ENCODE assay signal across 8 cellular contexts in genomic region chr19:14434543-14435319, GRCh38. TPM values are rescaled to one million over a fixed set of nuclear protein-coding genes. Genes with fewer than 3 reads are reported as not detected.
A peak's percentile ranks its signal among the peaks of the same experiment; 100 is the strongest.
DNase-seq lines count a peak whose midpoint lies in the region; ATAC-seq and TF ChIP-seq lines count a peak whose summit lies in the region.

No MANE protein-coding gene starts in this region.

- no peak overlapping the region for H4K8ac ChIP-seq in neuronal stem cell (ENCODE audit: low read depth, low read length)

- DNase-seq in AG09309 (ENCODE audit: low read depth): peak; percentile 5
- DNase-seq in activated CD4-positive, alpha-beta memory T cell treated with anti-CD3 and anti-CD28 coated beads, Interleukin-2, amount 10 ng/mL, durations not matched to agents 7 days and 5 days: peak; percentile 58
- DNase-seq in fibroblast of gingiva (ENCODE audit: low read depth): peak; percentile 45
- no peak for DNase-seq in neuronal stem cell (ENCODE audit: low spot score)
- DNase-seq in ureter (ENCODE audit: low spot score): no peak
- DNase-seq in occipital lobe (lab: John Stamatoyannopoulos, UW): no peak

- no peaks in the 10 kb centered on the region for H3K9me3 Mint-ChIP-seq in activated CD4-positive, alpha-beta memory T cell treated with anti-CD3 and anti-CD28 coated beads, Interleukin-2, amount 10 ng/mL, durations not matched to agents 7 days and 5 days

- CTCF ChIA-PET in activated CD4-positive, alpha-beta memory T cell treated with anti-CD3 and anti-CD28 coated beads, Interleukin-2, amount 10 ng/mL, durations not matched to agents 7 days and 5 days (lab: Charles Lee): interaction anchor here (1.0 to 1.1 kb wide), 2 partner anchors 44 to 73 kb away, joined by 4 to 5 read pairs; no protein-coding TSS in a partner anchor

- no peak overlapping the region for H3K27ac ChIP-seq in HUES48 (ENCODE audit: low read depth, low read length)
- no peak overlapping the region for H3K27ac ChIP-seq in neuronal stem cell (replicated peaks; ENCODE audit: low read length)

- no peak overlapping the region for H3K18ac ChIP-seq in neuronal stem cell (ENCODE audit: low read length)

- H3K36me3 ChIP-seq in HUES48 (ENCODE audit: control insufficient read depth, insufficient read depth, low read length) (peaks cover 13% of the 10 kb centered on the region), neuronal stem cell (replicated peaks in 1 of 2; ENCODE audit: control insufficient read depth in 2 of 2, insufficient read depth in 2 of 2, low read length in 2 of 2) (peaks cover 0 to 12% of the 10 kb centered on the region in 2 donors)

- H3K9ac ChIP-seq in HUES48 (ENCODE audit: low read depth, low read length) (no peak overlapping the region), neuronal stem cell (ENCODE audit: low read depth, low read length, poor library complexity) (no peak overlapping the region)

- no peak for TF ChIP-seq CTCF in AG09309 (IDR thresholded peaks at IDR 0.05; ENCODE audit: control insufficient read depth, insufficient read depth, low read depth, low read length, missing control alignments)

- H3K79me1 ChIP-seq in neuronal stem cell (ENCODE audit: low read depth, low read length): peaks cover 16% of the 10 kb centered on the region

- peak overlapping the region; percentile 16 for H3K23ac ChIP-seq in neuronal stem cell (ENCODE audit: low read depth, low read length, poor library complexity)

- H3K4me3 Mint-ChIP-seq in activated CD4-positive, alpha-beta memory T cell treated with anti-CD3 and anti-CD28 coated beads, Interleukin-2, amount 10 ng/mL, durations not matched to agents 7 days and 5 days: peak overlapping the region; percentile 72

- peak overlapping the region; percentile 97 for H2AK5ac ChIP-seq in neuronal stem cell (ENCODE audit: low read depth, low read length)

- H2BK12ac ChIP-seq in neuronal stem cell (ENCODE audit: low read length): no peak overlapping the region

- H3K4me3 ChIP-seq in AG09309 (ENCODE audit: control insufficient read depth, low read depth, low read length) (peak overlapping the region; percentile 62), HUES48 (ENCODE audit: low read depth, low read length) (peak overlapping the region; percentile 71; the same call in 1 of the 2 replicates), neuronal stem cell (ENCODE audit: low read length in 2 of 2) (peak overlapping the region in 1 of 2 donors; percentile 50)

- H3K27me3 ChIP-seq in HUES48 (ENCODE audit: control insufficient read depth, insufficient read depth, low read length): no peaks in the 10 kb centered on the region
- no peaks in the 10 kb centered on the region for H3K27me3 ChIP-seq in neuronal stem cell (ENCODE audit: control insufficient read depth in 3 of 3, insufficient read depth in 3 of 3, low read depth in 1 of 3, low read length in 3 of 3)

- H3K4me1 Mint-ChIP-seq in activated CD4-positive, alpha-beta memory T cell treated with anti-CD3 and anti-CD28 coated beads, Interleukin-2, amount 10 ng/mL, durations not matched to agents 7 days and 5 days: peaks cover 53% of the 10 kb centered on the region

- H3K27me3 Mint-ChIP-seq in activated CD4-positive, alpha-beta memory T cell treated with anti-CD3 and anti-CD28 coated beads, Interleukin-2, amount 10 ng/mL, durations not matched to agents 7 days and 5 days: peaks cover 10% of the 10 kb centered on the region

- H3K27ac Mint-ChIP-seq in activated CD4-positive, alpha-beta memory T cell treated with anti-CD3 and anti-CD28 coated beads, Interleukin-2, amount 10 ng/mL, durations not matched to agents 7 days and 5 days: peak overlapping the region; percentile 69

- ATAC-seq in GM18907 (IDR thresholded peaks at IDR 0.05; ENCODE audit: unreplicated experiment): no peak

- no peak overlapping the region for H2BK120ac ChIP-seq in neuronal stem cell (ENCODE audit: low read depth, low read length)

- peaks cover 5% of the 10 kb centered on the region for H3K36me3 Mint-ChIP-seq in activated CD4-positive, alpha-beta memory T cell treated with anti-CD3 and anti-CD28 coated beads, Interleukin-2, amount 10 ng/mL, durations not matched to agents 7 days and 5 days (ENCODE audit: low read depth)

- H3K4me1 ChIP-seq in HUES48 (ENCODE audit: control insufficient read depth, insufficient read depth, low read length): peaks cover 6% of the 10 kb centered on the region
- peaks cover 5 to 13% of the 10 kb centered on the region in 2 donors for H3K4me1 ChIP-seq in neuronal stem cell (ENCODE audit: control insufficient read depth in 2 of 2, insufficient read depth in 1 of 2, low read depth in 1 of 2, low read length in 2 of 2)

- H2BK5ac ChIP-seq in neuronal stem cell (ENCODE audit: low read length): no peak overlapping the region

- H3K4me2 ChIP-seq in neuronal stem cell (ENCODE audit: insufficient read depth, low read length, poor library complexity, severe bottlenecking): peak overlapping the region; percentile 21

- H2AFZ ChIP-seq in neuronal stem cell (ENCODE audit: low read length): no peak overlapping the region

- no peak overlapping the region for H4K91ac ChIP-seq in neuronal stem cell (ENCODE audit: low read depth, low read length, poor library complexity)

- H3K4ac ChIP-seq in neuronal stem cell (ENCODE audit: low read length): no peak overlapping the region

- no CpG with 5 or more reads among the region's 23 CpGs for WGBS in neuronal stem cell (ENCODE audit: extremely low coverage in 2 of 2, insufficient read length in 2 of 2, insufficient replicate concordance in 1 of 2), 2 donors

- no peak overlapping the region for H2BK15ac ChIP-seq in neuronal stem cell (ENCODE audit: low read length)

- H3K9me3 ChIP-seq in HUES48 (ENCODE audit: control insufficient read depth, insufficient read depth, low read length) (no peaks in the 10 kb centered on the region), neuronal stem cell (replicated peaks in 1 of 2; ENCODE audit: control insufficient read depth in 2 of 2, insufficient read depth in 1 of 2, low read depth in 1 of 2, low read length in 2 of 2) (no peaks in the 10 kb centered on the region)

- no peak overlapping the region for H3K14ac ChIP-seq in neuronal stem cell (ENCODE audit: low read length)

- POLR2A ChIA-PET in activated CD4-positive, alpha-beta memory T cell treated with anti-CD3 and anti-CD28 coated beads, Interleukin-2, amount 10 ng/mL, durations not matched to agents 7 days and 5 days (lab: Charles Lee): interaction anchor here (1.1 to 1.9 kb wide), 3 partner anchors 17 to 25 kb away, joined by 3 to 6 read pairs (median 5); no protein-coding TSS in a partner anchor

RNA-seq across cellular contexts. Expression of gene PKN1, which starts 1.6 kb away (rescaled TPM):
- 100 to 1,000 TPM; 219 to 232 TPM for total RNA-seq in activated CD4-positive, alpha-beta memory T cell treated with anti-CD3 and anti-CD28 coated beads, Interleukin-2, amount 10 ng/mL, durations not matched to agents 7 days and 5 days
- 70.0 TPM for polyA plus RNA-seq in neuronal stem cell (2013, experiment 1 of 2)
- polyA plus RNA-seq in neuronal stem cell (2013, experiment 2 of 2): 68.8 TPM
- total RNA-seq in ureter (51.7 TPM), occipital lobe (86.3 TPM)

RNA-seq across cellular contexts. Expression of gene DDX39A, which starts 15.6 kb away (rescaled TPM):
- total RNA-seq in activated CD4-positive, alpha-beta memory T cell treated with anti-CD3 and anti-CD28 coated beads, Interleukin-2, amount 10 ng/mL, durations not matched to agents 7 days and 5 days: 100 to 1,000 TPM; 233 to 234 TPM
- 75.6 TPM for polyA plus RNA-seq in neuronal stem cell (2013, experiment 1 of 2)
- polyA plus RNA-seq in neuronal stem cell (2013, experiment 2 of 2): 76.2 TPM
- total RNA-seq in ureter (55.2 TPM), occipital lobe (26.2 TPM)

RNA-seq across cellular contexts. Expression of gene PTGER1, which starts 40.4 kb away (rescaled TPM):
- 1 to 10 TPM in 1 of 2 experiments, under 1 TPM in 1; 0.93 to 1.3 TPM for total RNA-seq in activated CD4-positive, alpha-beta memory T cell treated with anti-CD3 and anti-CD28 coated beads, Interleukin-2, amount 10 ng/mL, durations not matched to agents 7 days and 5 days
- 0.26 TPM for polyA plus RNA-seq in neuronal stem cell (2013, experiment 1 of 2)
- polyA plus RNA-seq in neuronal stem cell (2013, experiment 2 of 2): 0.29 TPM
- total RNA-seq in ureter (3.0 TPM), occipital lobe (not detected)

RNA-seq across cellular contexts. Expression of gene ADGRE5, which starts 53.5 kb away (rescaled TPM):
- total RNA-seq in activated CD4-positive, alpha-beta memory T cell treated with anti-CD3 and anti-CD28 coated beads, Interleukin-2, amount 10 ng/mL, durations not matched to agents 7 days and 5 days: 100 to 1,000 TPM; 293 to 299 TPM
- polyA plus RNA-seq in neuronal stem cell (2013, experiment 1 of 2): 0.74 TPM
- 0.72 TPM for polyA plus RNA-seq in neuronal stem cell (2013, experiment 2 of 2)
- total RNA-seq in ureter (52.0 TPM), occipital lobe (1.2 TPM)

Comparison
In these comparisons a context has a peak if more than half of its experiments do, and no peak if none do; other contexts are left out.
1. DNase-seq: peak in AG09309 (single experiment), activated CD4-positive, alpha-beta memory T cell treated with anti-CD3 and anti-CD28 coated beads, Interleukin-2, amount 10 ng/mL, durations not matched to agents 7 days and 5 days (single experiment) and fibroblast of gingiva (single experiment); none in neuronal stem cell (single experiment), ureter (single experiment) and occipital lobe (single experiment).